22 cellular contexts compared by ENCODE assay signal in genomic region chr3:5456199-5456598, GRCh38.
DNase-seq lines count a peak whose midpoint lies in the region; ATAC-seq and TF ChIP-seq lines count a peak whose summit lies in the region.
"Had no signal": no experiment of that assay in that cellular context is flagged by ENCODE, and none has a peak within 500 bp of the region (broad histone marks: within the 10 kb centered on the region; RNA-seq: fewer than 3 reads in every experiment).

No MANE protein-coding gene starts in this region.

- H3K4me3 ChIP-seq in GM12865 (ENCODE audit: low read depth, low read length) (no peak overlapping the region), lower lobe of right lung (no peak overlapping the region)
- H3K4me3 ChIP-seq: cardiac muscle cell, dorsolateral prefrontal cortex, upper lobe of right lung had no signal

- DNase-seq in GM12865 (ENCODE audit: low read depth) (peak; percentile 22), lower lobe of right lung (no peak), omental fat pad (ENCODE audit: low spot score) (no peak), foreskin keratinocyte (no peak)
- DNase-seq: activated CD8-positive, alpha-beta T cell treated with anti-CD3 and anti-CD28 coated beads for 36 hours; C1 segment of cervical spinal cord; dorsolateral prefrontal cortex; GDM1; NCI-H2081; NCI-H510A treated with DMSO at 0.1 percent for 48 hours; SHP77 treated with DMSO at 0.1 percent for 48 hours; stimulated activated CD4-positive, alpha-beta T cell treated with anti-CD3 and anti-CD28 coated beads, Interleukin-15, amount 100 ng/mL, for 24 hours; upper lobe of right lung had no signal

- H3K27ac ChIP-seq in lower lobe of right lung (no peak overlapping the region), foreskin keratinocyte (no peak overlapping the region)
- H3K27ac ChIP-seq: cardiac muscle cell, dorsolateral prefrontal cortex, neutrophil, upper lobe of right lung, VCaP had no signal

- ATAC-seq in GM18909 (IDR thresholded peaks at IDR 0.05; ENCODE audit: poor library complexity, unreplicated experiment) (peak; percentile 79), HG02678 (IDR thresholded peaks at IDR 0.05; ENCODE audit: unreplicated experiment) (peak; percentile 73), HG03175 (IDR thresholded peaks at IDR 0.05; ENCODE audit: unreplicated experiment) (peak; percentile 64), lower lobe of right lung (no peak), HG03439 (IDR thresholded peaks at IDR 0.05; ENCODE audit: unreplicated experiment) (no peak), omental fat pad (ENCODE audit: low FRiP score) (no peak), foreskin keratinocyte (no peak)
- ATAC-seq: activated CD8-positive, alpha-beta T cell treated with anti-CD3 and anti-CD28 coated beads for 36 hours; HCT116; left lobe of liver; upper lobe of right lung had no signal

- H3K4me1 ChIP-seq in lower lobe of right lung, result no peaks in the 10 kb centered on the region
- H3K4me1 ChIP-seq in foreskin keratinocyte, result no peaks in the 10 kb centered on the region
- H3K4me1 ChIP-seq: upper lobe of right lung had no signal

- H3K36me3 ChIP-seq in lower lobe of right lung, result no peaks in the 10 kb centered on the region
- H3K36me3 ChIP-seq: cardiac muscle cell, neutrophil, upper lobe of right lung had no signal

- intact Hi-C loops in lower lobe of right lung (cut with DNase I), result no loop called here

- H3K27me3 ChIP-seq in lower lobe of right lung (ENCODE audit: low read depth) (no peaks in the 10 kb centered on the region), foreskin keratinocyte (no peaks in the 10 kb centered on the region)
- H3K27me3 ChIP-seq: cardiac muscle cell, neutrophil, upper lobe of right lung had no signal

- no peaks in the 10 kb centered on the region for H3K9me3 ChIP-seq in lower lobe of right lung
- H3K9me3 ChIP-seq: neutrophil, upper lobe of right lung had no signal

- no peak for TF ChIP-seq CTCF in GM12865 (IDR thresholded peaks at IDR 0.05; ENCODE audit: insufficient read depth, low read depth, low read length, missing control alignments)
- TF ChIP-seq CTCF in lower lobe of right lung (IDR thresholded peaks at IDR 0.05), result no peak
- no peak for TF ChIP-seq CTCF in omental fat pad (IDR thresholded peaks at IDR 0.05)
- no peak for TF ChIP-seq CTCF in foreskin keratinocyte (conservative IDR thresholded peaks at IDR 0.05)

Comparison
In these comparisons a context has a peak if more than half of its experiments do, and no peak if none do; other contexts are left out.
1. ATAC-seq: peak in GM18909 (single experiment), HG02678 (single experiment) and HG03175 (single experiment); none in lower lobe of right lung (0 of 2), HG03439 (single experiment), omental fat pad (single experiment) and foreskin keratinocyte (single experiment).